In genomic region chr1:86846166-86846647, GRCh38 we compare ENCODE assay signal across 10 cellular contexts.
DNase-seq lines count a peak whose midpoint lies in the region; ATAC-seq and TF ChIP-seq lines count a peak whose summit lies in the region.
"Had no signal": no experiment of that assay in that cellular context is flagged by ENCODE, and none has a peak within 500 bp of the region (broad histone marks: within the 10 kb centered on the region; RNA-seq: fewer than 3 reads in every experiment).

No MANE protein-coding gene starts in this region.

- no peak overlapping the region for H2BK120ac ChIP-seq in IMR-90 (ENCODE audit: low read depth, low read length)

- H4K20me1 ChIP-seq in IMR-90 (ENCODE audit: insufficient read depth, low read length), result no peaks in the 10 kb centered on the region

- no peaks in the 10 kb centered on the region for H3K79me1 ChIP-seq in IMR-90 (ENCODE audit: low read depth in 1 of 2, low read length in 2 of 2)

- H3K4me3 ChIP-seq in IMR-90 (ENCODE audit: insufficient read depth, low read depth, low read length) (no peak overlapping the region), astrocyte of the spinal cord (ENCODE audit: low read depth, low read length) (no peak overlapping the region), right lobe of liver (no peak overlapping the region), coronary artery (no peak overlapping the region)

- no TSS peak for BruUV-seq in IMR-90 (replicated peaks; lab: Mats Ljungman, UMichigan)

- H3K27ac ChIP-seq in IMR-90 (ENCODE audit: insufficient read depth, low read length), result no peak overlapping the region
- no peak overlapping the region for H3K27ac ChIP-seq in right lobe of liver
- H3K27ac ChIP-seq in coronary artery, result no peak overlapping the region

- H2BK20ac ChIP-seq in IMR-90 (ENCODE audit: low read depth, low read length), result no peak overlapping the region

- no peak for TF ChIP-seq RAD21 in IMR-90 (IDR thresholded peaks at IDR 0.05; ENCODE audit: low read length)

- peak overlapping the region; percentile 46 for H2BK5ac ChIP-seq in IMR-90 (ENCODE audit: low read depth, low read length, poor library complexity, severe bottlenecking)

- no peak overlapping the region for H2BK15ac ChIP-seq in IMR-90 (ENCODE audit: low read depth, low read length)

- POLR2A ChIA-PET in IMR-90 (lab: Charles Lee; ENCODE audit: unreplicated experiment), result no interaction called here

- dilution Hi-C loops in IMR-90 (cut with HindIII; ENCODE audit: low sequenced_read_pairs, unreplicated experiment), result no loop called here

- H2AK9ac ChIP-seq in IMR-90 (replicated peaks; ENCODE audit: low read depth, low read length, poor library complexity), result no peak overlapping the region

- H3K4me1 ChIP-seq in IMR-90 (ENCODE audit: control insufficient read depth, insufficient read depth, low read length) (peaks cover 2% of the 10 kb centered on the region; the same call in 1 of the 2 replicates), right lobe of liver (peaks cover 0 to 7% (median 0%) of the 10 kb centered on the region in 4 donors)

- H3K27me3 ChIP-seq in IMR-90 (ENCODE audit: control insufficient read depth, insufficient read depth, low read length), result no peaks in the 10 kb centered on the region
- H3K27me3 ChIP-seq in right lobe of liver, result no peaks in the 10 kb centered on the region

- H4K91ac ChIP-seq in IMR-90 (ENCODE audit: insufficient read depth, low read depth, low read length), result no peak overlapping the region

- H3K23ac ChIP-seq in IMR-90 (ENCODE audit: low read depth, low read length), result no peak overlapping the region

- H4K5ac ChIP-seq in IMR-90 (ENCODE audit: low read depth, low read length), result no peak overlapping the region

- CTCF ChIA-PET in IMR-90 (lab: Yijun Ruan, JAX), result interaction anchor here (1.1 kb wide), 1 partner anchor 119 kb away, joined by 3 read pairs; no protein-coding TSS in a partner anchor

- H3K9me1 ChIP-seq in IMR-90 (ENCODE audit: insufficient read depth, low read length), result peaks cover 3% of the 10 kb centered on the region; the same call in 1 of the 2 replicates

- no peak overlapping the region for H2AK5ac ChIP-seq in IMR-90 (ENCODE audit: low read depth, low read length)

- no peak overlapping the region for H3K4me2 ChIP-seq in IMR-90 (ENCODE audit: low read depth, low read length)

- no peak for TF ChIP-seq POLR2A in IMR-90 (IDR thresholded peaks at IDR 0.05; ENCODE audit: low read depth, low read length)
- TF ChIP-seq POLR2A in right lobe of liver (IDR thresholded peaks at IDR 0.05), result no peak
- TF ChIP-seq POLR2A in erythroblast (IDR thresholded peaks at IDR 0.05; ENCODE audit: low read length), result no peak

- DNase-seq in COLO829 (ENCODE audit: low spot score) (peak; percentile 3), IMR-90 (peak; percentile 91), astrocyte of the spinal cord (ENCODE audit: low read depth, low spot score) (peak; percentile 83), right lobe of liver (no peak), NCI-H345 treated with DMSO at 0.1 percent for 48 hours (lab: John Stamatoyannopoulos, UW; ENCODE audit: unreplicated experiment) (no peak), erythroblast (lab: John Stamatoyannopoulos, UW) (no peak), coronary artery (ENCODE audit: low spot score) (no peak), NCI-H2227 treated with DMSO at 0.1 percent for 48 hours (lab: John Stamatoyannopoulos, UW) (no peak)
- DNase-seq: activated CD4-positive, alpha-beta T cell treated with anti-CD3 and anti-CD28 coated beads, Interleukin-2, amount 10 ng/mL, durations not matched to agents 24 days and 14 days; SHP77 had no signal

- H3K9ac ChIP-seq in IMR-90 (ENCODE audit: low read depth, low read length), result no peak overlapping the region

- no peak overlapping the region for H3K56ac ChIP-seq in IMR-90 (ENCODE audit: extremely low read depth, insufficient read depth, low read length)

- no peak overlapping the region for H3K14ac ChIP-seq in IMR-90 (replicated peaks; ENCODE audit: low read depth, low read length)

- WGBS in IMR-90 (ENCODE audit: extremely low coverage in 2 of 2, insufficient read length in 1 of 2), 2 experiments, result no CpG with 5 or more reads among the region's 2 CpGs
- 3% methylated on average over 2 of the region's 2 CpGs for WGBS in right lobe of liver (ENCODE audit: insufficient coverage, low coverage, low lambda C conversion rate, missing lambda C conversion rate)

- peak; percentile 77 for ATAC-seq in IMR-90 (ENCODE audit: low read depth)
- ATAC-seq in right lobe of liver, result peak in 3 of 4 donors; percentile 49 to 88 (median 64)

- H3K9me3 ChIP-seq in IMR-90 (ENCODE audit: control insufficient read depth, insufficient read depth, low read length) (no peaks in the 10 kb centered on the region), right lobe of liver (no peaks in the 10 kb centered on the region)

- no peak overlapping the region for H2AFZ ChIP-seq in IMR-90 (replicated peaks; ENCODE audit: low read length, poor library complexity)

- H3K4ac ChIP-seq in IMR-90 (ENCODE audit: low read depth, low read length), result no peak overlapping the region

- H3K36me3 ChIP-seq in IMR-90 (ENCODE audit: control insufficient read depth, insufficient read depth, low read length), result no peaks in the 10 kb centered on the region
- H3K36me3 ChIP-seq in right lobe of liver, result no peaks in the 10 kb centered on the region

- H3K18ac ChIP-seq in IMR-90 (ENCODE audit: low read depth, low read length), result no peak overlapping the region

- no peak for TF ChIP-seq CTCF in IMR-90 (conservative IDR thresholded peaks at IDR 0.05; ENCODE audit: low read depth, low read length)
- no peak for TF ChIP-seq CTCF in astrocyte of the spinal cord (IDR thresholded peaks at IDR 0.05; ENCODE audit: low read depth, low read length)
- TF ChIP-seq CTCF in right lobe of liver (IDR thresholded peaks at IDR 0.05), result no peak
- TF ChIP-seq CTCF in coronary artery (IDR thresholded peaks at IDR 0.05), result no peak

- no peak overlapping the region for H4K8ac ChIP-seq in IMR-90 (ENCODE audit: low read depth in 2 of 2, low read length in 2 of 2)

- intact Hi-C loops in IMR-90 (cut with micrococcal nuclease), result no loop called here
- intact Hi-C loops in right lobe of liver (cut with DNase I), result no loop called here

- in situ Hi-C loops in IMR-90 (cut with MboI; ENCODE audit: low sequenced_read_pairs), result no loop called here
- in situ Hi-C loops in astrocyte of the spinal cord (cut with HindIII; ENCODE audit: low sequenced_read_pairs), result no loop called here

TF ChIP-seq in IMR-90, 13 proteins besides CTCF, POLR2A, EP300 and RAD21:
- TF ChIP-seq FOS (IDR thresholded peaks at IDR 0.05; ENCODE audit: low read depth, low read length) (peak; percentile 40; the same call in 1 of the 2 replicates), CEBPB (IDR thresholded peaks at IDR 0.05; ENCODE audit: low read depth, low read length) (peak; percentile 94), BHLHE40 (IDR thresholded peaks at IDR 0.05; ENCODE audit: low read depth, low read length) (no peak)

Comparison
In these comparisons a context has a peak if more than half of its experiments do, and no peak if none do; other contexts are left out.
1. DNase-seq: peak in COLO829 (single experiment), IMR-90 (single experiment) and astrocyte of the spinal cord (single experiment); none in right lobe of liver (0 of 3), NCI-H345 treated with DMSO at 0.1 percent for 48 hours (single experiment), erythroblast (0 of 2), coronary artery (single experiment) and NCI-H2227 treated with DMSO at 0.1 percent for 48 hours (single experiment).